In the genomic region with DNA sequence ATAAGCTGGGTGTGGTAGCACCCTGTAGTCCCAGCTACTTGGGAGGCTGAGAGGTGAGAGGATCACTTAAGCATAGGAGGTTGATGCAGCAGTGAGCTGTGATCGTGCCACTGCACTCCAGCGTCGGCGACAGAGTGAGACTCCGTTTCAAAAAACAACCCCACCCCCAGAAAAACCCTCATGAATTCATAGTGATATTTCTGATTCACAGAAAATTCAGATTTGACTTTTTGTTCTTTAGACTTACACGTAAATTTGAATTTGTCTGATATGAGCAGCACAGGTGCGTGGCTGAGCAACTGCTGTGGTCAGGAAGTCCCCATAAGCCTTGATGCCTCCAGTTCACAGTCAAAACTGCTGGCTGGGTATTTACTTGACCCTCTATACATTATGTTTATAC, we compare ENCODE assay signal across 2 cellular contexts.
TF ChIP-seq lines count a peak whose summit lies in the region.

No MANE protein-coding gene starts in this region.

TF ChIP-seq in GM12878, 131 proteins besides CTCF, POLR2A, EP300 and RAD21 (continues in another document):
- TF ChIP-seq CHD2 (IDR thresholded peaks at IDR 0.05; ENCODE audit: borderline replicate concordance, low read depth, low read length) (no peak), TCF12 (IDR thresholded peaks at IDR 0.05; ENCODE audit: low read depth, low read length) (peak; percentile 81), ZNF217 (IDR thresholded peaks at IDR 0.05) (no peak), BCL11A (IDR thresholded peaks at IDR 0.05; ENCODE audit: low read depth, low read length) (peak; percentile 66; the same call in 1 of the 2 replicates), GATAD2B (conservative IDR thresholded peaks at IDR 0.05; ENCODE audit: low read depth) (no peak), NFIC (IDR thresholded peaks at IDR 0.05; ENCODE audit: low read depth, low read length) (peak; percentile 80), STAT1 (conservative IDR thresholded peaks at IDR 0.05) (no peak), SREBF1 (IDR thresholded peaks at IDR 0.05; ENCODE audit: low read length) (no peak), PAX8 (IDR thresholded peaks at IDR 0.05) (no peak), MAX (IDR thresholded peaks at IDR 0.05; ENCODE audit: low read depth, low read length) (no peak), ZNF274 (IDR thresholded peaks at IDR 0.05; ENCODE audit: insufficient read depth, insufficient read length) (no peak), BACH1 (IDR thresholded peaks at IDR 0.05; ENCODE audit: borderline replicate concordance) (no peak), YY1 (IDR thresholded peaks at IDR 0.05; ENCODE audit: low read depth, low read length) (0 out of 2 replicates have a peak, but pooled peaks have one; percentile 8), ATF2 (IDR thresholded peaks at IDR 0.05; ENCODE audit: low read length) (peak; percentile 74), RCOR1 (conservative IDR thresholded peaks at IDR 0.05; ENCODE audit: low read depth, low read length) (no peak), KAT2A (conservative IDR thresholded peaks at IDR 0.05; ENCODE audit: control insufficient read depth, low read depth, low read length) (no peak), NR2F1 (conservative IDR thresholded peaks at IDR 0.05) (no peak), FOS (IDR thresholded peaks at IDR 0.05; ENCODE audit: borderline replicate concordance, extremely low read depth, insufficient read length) (no peak), ZNF622 (IDR thresholded peaks at IDR 0.05) (no peak), ZNF687 (IDR thresholded peaks at IDR 0.05) (peak; percentile 53; the same call in 1 of the 2 replicates), SMAD1 (IDR thresholded peaks at IDR 0.05; ENCODE audit: low read depth, partially characterized antibody) (no peak), SMAD5 (IDR thresholded peaks at IDR 0.05; ENCODE audit: low read depth) (no peak), CBFB (IDR thresholded peaks at IDR 0.05; ENCODE audit: low read depth) (peak; percentile 82; the same call in 1 of the 2 replicates)
- TF ChIP-seq, protein P1, sequence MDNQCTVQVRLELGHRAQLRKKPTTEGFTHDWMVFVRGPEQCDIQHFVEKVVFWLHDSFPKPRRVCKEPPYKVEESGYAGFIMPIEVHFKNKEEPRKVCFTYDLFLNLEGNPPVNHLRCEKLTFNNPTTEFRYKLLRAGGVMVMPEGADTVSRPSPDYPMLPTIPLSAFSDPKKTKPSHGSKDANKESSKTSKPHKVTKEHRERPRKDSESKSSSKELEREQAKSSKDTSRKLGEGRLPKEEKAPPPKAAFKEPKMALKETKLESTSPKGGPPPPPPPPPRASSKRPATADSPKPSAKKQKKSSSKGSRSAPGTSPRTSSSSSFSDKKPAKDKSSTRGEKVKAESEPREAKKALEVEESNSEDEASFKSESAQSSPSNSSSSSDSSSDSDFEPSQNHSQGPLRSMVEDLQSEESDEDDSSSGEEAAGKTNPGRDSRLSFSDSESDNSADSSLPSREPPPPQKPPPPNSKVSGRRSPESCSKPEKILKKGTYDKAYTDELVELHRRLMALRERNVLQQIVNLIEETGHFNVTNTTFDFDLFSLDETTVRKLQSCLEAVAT (IDR thresholded peaks at IDR 0.05), result no peak

TF ChIP-seq in SK-N-SH, 30 proteins besides CTCF, POLR2A, EP300 and RAD21:
- TF ChIP-seq RFX5 (IDR thresholded peaks at IDR 0.05; ENCODE audit: low read length) (no peak), RXRA (IDR thresholded peaks at IDR 0.05; ENCODE audit: borderline replicate concordance, low read depth) (no peak)
